ENCODE assay signal across 1 cellular context in genomic region chr12:14567311-14568195, GRCh38.
TF ChIP-seq lines count a peak whose summit lies in the region.

Gene PLBD1 (minus strand): TSS chr12:14567883. CDS start chr12:14567696, 187 bp downstream.

TF ChIP-seq in HEK293, 187 proteins besides CTCF, POLR2A, EP300 and RAD21 (continued from another document):
- TF ChIP-seq ELK4 (IDR thresholded peaks at IDR 0.05; ENCODE audit: borderline replicate concordance, low read depth, low read length) (no peak), ZNF140 (tag by site-specific recombination; IDR thresholded peaks at IDR 0.05) (no peak), MZF1 (tag by site-specific recombination; IDR thresholded peaks at IDR 0.05; ENCODE audit: borderline replicate concordance) (no peak), GFI1B (tag by site-specific recombination; IDR thresholded peaks at IDR 0.05) (no peak), FEZF1 (tag by site-specific recombination; IDR thresholded peaks at IDR 0.05) (no peak), ZFP69B (tag by site-specific recombination; IDR thresholded peaks at IDR 0.05) (no peak), SP2 (tag by site-specific recombination; IDR thresholded peaks at IDR 0.05) (no peak), PRDM1 (tag by site-specific recombination; IDR thresholded peaks at IDR 0.05) (no peak), ZNF707 (tag by site-specific recombination; IDR thresholded peaks at IDR 0.05) (no peak), ZNF518A (tag by site-specific recombination; conservative IDR thresholded peaks at IDR 0.05; ENCODE audit: low read depth) (no peak), TSHZ1 (tag by site-specific recombination; IDR thresholded peaks at IDR 0.05; ENCODE audit: borderline replicate concordance) (no peak), ZNF596 (tag by site-specific recombination; IDR thresholded peaks at IDR 0.05) (no peak), ZBTB26 (tag by site-specific recombination; optimal IDR thresholded peaks at IDR 0.05) (no peak), ZNF501 (tag by site-specific recombination; IDR thresholded peaks at IDR 0.05) (no peak), ZFHX2 (tag by site-specific recombination; conservative IDR thresholded peaks at IDR 0.05) (no peak)
